ENCODE assay signal across 18 cellular contexts in genomic region chr18:48582946-48583345, GRCh38. TPM values are rescaled to one million over a fixed set of nuclear protein-coding genes. Genes with fewer than 3 reads are reported as not detected.
DNase-seq lines count a peak whose midpoint lies in the region; ATAC-seq and TF ChIP-seq lines count a peak whose summit lies in the region.
"Had no signal": no experiment of that assay in that cellular context is flagged by ENCODE, and none has a peak within 500 bp of the region (broad histone marks: within the 10 kb centered on the region; RNA-seq: fewer than 3 reads in every experiment).

No MANE protein-coding gene starts in this region.

- H3K9ac ChIP-seq in neural progenitor cell, result no peak overlapping the region
- H3K9ac ChIP-seq in subcutaneous abdominal adipose tissue (ENCODE audit: low read length in 5 of 5), result no peak overlapping the region

- BruUV-seq in PC-9 (replicated peaks; lab: Mats Ljungman, UMichigan), result no TSS peak

- peaks cover 10% of the 10 kb centered on the region for H3K4me1 ChIP-seq in neural progenitor cell
- H3K4me1 ChIP-seq in subcutaneous abdominal adipose tissue (ENCODE audit: control insufficient read depth in 5 of 5, insufficient read depth in 5 of 5, low read length in 5 of 5), result peaks cover 5 to 33% (median 24%) of the 10 kb centered on the region in 5 donors
- H3K4me1 ChIP-seq in PC-9 (replicated peaks; ENCODE audit: insufficient read depth), result no peaks in the 10 kb centered on the region
- peaks cover 0 to 15% (median 0%) of the 10 kb centered on the region in 3 donors for H3K4me1 ChIP-seq in esophagus squamous epithelium

- ATAC-seq in GM21737 (IDR thresholded peaks at IDR 0.05; ENCODE audit: unreplicated experiment), result no peak
- ATAC-seq: A549, GM23338 had no signal

- CTCF ChIA-PET in PC-9 (lab: Charles Lee), result no interaction called here

- H3K27me3 ChIP-seq in neural progenitor cell (no peaks in the 10 kb centered on the region), subcutaneous abdominal adipose tissue (ENCODE audit: control insufficient read depth in 5 of 5, insufficient read depth in 4 of 5, low read length in 5 of 5) (no peaks in the 10 kb centered on the region), PC-9 (ENCODE audit: insufficient read depth, low read depth) (no peaks in the 10 kb centered on the region), esophagus squamous epithelium (no peaks in the 10 kb centered on the region)

- H3K79me2 ChIP-seq in neural progenitor cell (ENCODE audit: low read depth) (peaks cover 5% of the 10 kb centered on the region), PC-9 (ENCODE audit: low read depth) (no peaks in the 10 kb centered on the region)

- TF ChIP-seq POLR2A in esophagus squamous epithelium (IDR thresholded peaks at IDR 0.05), result no peak

- H3K9me3 ChIP-seq in neural progenitor cell (ENCODE audit: low read depth) (no peaks in the 10 kb centered on the region), subcutaneous abdominal adipose tissue (ENCODE audit: control insufficient read depth in 5 of 5, low read length in 5 of 5) (no peaks in the 10 kb centered on the region), PC-9 (ENCODE audit: insufficient read depth, low read depth) (no peaks in the 10 kb centered on the region), esophagus squamous epithelium (no peaks in the 10 kb centered on the region)

- POLR2A ChIA-PET in PC-9 (lab: Charles Lee; ENCODE audit: unreplicated experiment), result no interaction called here

- WGBS in esophagus squamous epithelium, 2 donors, result 81 to 83% methylated on average over 1 to 2 of the region's 2 CpGs

- peak overlapping the region; percentile 39; the same call in 1 of the 2 replicates for H3K27ac Mint-ChIP-seq in HFFc6
- H3K27ac Mint-ChIP-seq in neural progenitor cell, result peak overlapping the region; percentile 24
- H3K27ac Mint-ChIP-seq: CD4-positive, alpha-beta memory T cell; GM23338; IgD-negative memory B cell had no signal

- H3K27ac ChIP-seq in cingulate gyrus (ENCODE audit: low read depth, low read length), result peak overlapping the region; percentile 31
- H3K27ac ChIP-seq in neural progenitor cell, result no peak overlapping the region
- H3K27ac ChIP-seq in subcutaneous abdominal adipose tissue (ENCODE audit: low read depth, low read length), result peak overlapping the region; percentile 67
- H3K27ac ChIP-seq in PC-9, result no peak overlapping the region
- no peak overlapping the region for H3K27ac ChIP-seq in esophagus squamous epithelium
- H3K27ac ChIP-seq: 22Rv1, A549 had no signal

- peaks cover 9% of the 10 kb centered on the region for H3K36me3 Mint-ChIP-seq in HFFc6 (ENCODE audit: low read depth)
- peaks cover 3% of the 10 kb centered on the region for H3K36me3 Mint-ChIP-seq in neural progenitor cell

- no peaks in the 10 kb centered on the region for H3K9me3 Mint-ChIP-seq in HFFc6
- peaks cover 7% of the 10 kb centered on the region for H3K9me3 Mint-ChIP-seq in neural progenitor cell
- H3K9me3 Mint-ChIP-seq: GM23338 had no signal

- H3K4me2 ChIP-seq in neural progenitor cell, result no peak overlapping the region
- H3K4me2 ChIP-seq in PC-9, result no peak overlapping the region
- H3K4me2 ChIP-seq: A549, GM23338 had no signal

- no peaks in the 10 kb centered on the region for H3F3A ChIP-seq in neural progenitor cell (ENCODE audit: low read depth)
- H3F3A ChIP-seq in PC-9 (ENCODE audit: insufficient read depth, low read depth), result no peaks in the 10 kb centered on the region

- H2AFZ ChIP-seq in neural progenitor cell (replicated peaks) (no peak overlapping the region), PC-9 (no peak overlapping the region)
- H2AFZ ChIP-seq: GM23338 had no signal

- DNase-seq in HFFc6 (no peak), neural progenitor cell (ENCODE audit: low spot score) (no peak), PC-9 (no peak), C1 segment of cervical spinal cord (lab: John Stamatoyannopoulos, UW) (no peak), esophagus squamous epithelium (lab: John Stamatoyannopoulos, UW) (no peak)
- DNase-seq: AML-193; CD4-positive, alpha-beta memory T cell; DMS 273 treated with DMSO at 0.1 percent for 48 hours; DMS53; HCEC 1CT had no signal

- no peaks in the 10 kb centered on the region for H3K9me2 ChIP-seq in PC-9 (ENCODE audit: insufficient read depth)

- H4K20me1 ChIP-seq in neural progenitor cell (ENCODE audit: low read depth), result peaks cover 3% of the 10 kb centered on the region
- H4K20me1 ChIP-seq in PC-9 (ENCODE audit: insufficient read depth), result no peaks in the 10 kb centered on the region

- H3K4me3 Mint-ChIP-seq in HFFc6 (no peak overlapping the region), neural progenitor cell (no peak overlapping the region)
- H3K4me3 Mint-ChIP-seq: CD14-positive monocyte, GM23338, IgD-negative memory B cell had no signal

- H3K4me3 ChIP-seq in neural progenitor cell (no peak overlapping the region), subcutaneous abdominal adipose tissue (ENCODE audit: low read depth in 1 of 5, low read length in 5 of 5) (no peak overlapping the region), PC-9 (no peak overlapping the region), esophagus squamous epithelium (no peak overlapping the region)
- H3K4me3 ChIP-seq: A549, GM23338 had no signal

- H3K36me3 ChIP-seq in neural progenitor cell, result no peaks in the 10 kb centered on the region
- peaks cover 0 to 2% (median 0%) of the 10 kb centered on the region in 5 donors for H3K36me3 ChIP-seq in subcutaneous abdominal adipose tissue (ENCODE audit: control insufficient read depth in 5 of 5, insufficient read depth in 5 of 5, low read length in 5 of 5)
- H3K36me3 ChIP-seq in PC-9 (ENCODE audit: low read depth), result no peaks in the 10 kb centered on the region
- H3K36me3 ChIP-seq in esophagus squamous epithelium, result no peaks in the 10 kb centered on the region

- no peak for TF ChIP-seq CTCF in HFFc6 (IDR thresholded peaks at IDR 0.05)
- no peak for TF ChIP-seq CTCF in neural progenitor cell (IDR thresholded peaks at IDR 0.05)
- TF ChIP-seq CTCF in PC-9 (conservative IDR thresholded peaks at IDR 0.05), result no peak
- TF ChIP-seq CTCF in esophagus squamous epithelium (IDR thresholded peaks at IDR 0.05), result no peak

- peaks cover 2% of the 10 kb centered on the region for H3K27me3 Mint-ChIP-seq in HFFc6 (ENCODE audit: insufficient read depth)
- peaks cover 5% of the 10 kb centered on the region for H3K27me3 Mint-ChIP-seq in neural progenitor cell (ENCODE audit: insufficient read depth, low read depth)
- H3K27me3 Mint-ChIP-seq: CD4-positive, alpha-beta memory T cell had no signal

- H3K4me1 Mint-ChIP-seq in HFFc6 (ENCODE audit: low read depth) (peaks cover 64% of the 10 kb centered on the region), neural progenitor cell (peaks cover 28% of the 10 kb centered on the region)
- H3K4me1 Mint-ChIP-seq: CD14-positive monocyte; CD4-positive, alpha-beta memory T cell had no signal

- intact Hi-C loops in PC-9 (cut with micrococcal nuclease; ENCODE audit: unreplicated experiment), result no loop called here
- intact Hi-C loops in esophagus squamous epithelium (cut with DNase I), result no loop called here

RNA-seq across cellular contexts. Expression of gene CTIF, which starts 44.1 kb away (rescaled TPM):
- 100 to 1,000 TPM in 1 of 6 experiments, 10 to 100 TPM in 5; 77.6 to 100 (median 79.2) TPM for total RNA-seq in HFFc6 (2021; fragmentation: NEBNext Ultra II Directional; extraction: Animal tissue kit (Norgen Biotek cat#: 25700))
- total RNA-seq in neural progenitor cell (ENCODE audit: low replicate concordance), result 14.7 and 17.6 TPM in 2 replicates
- 17.0 and 26.2 TPM in 2 replicates for total RNA-seq in PC-9 (2021)
- total RNA-seq in esophagus squamous epithelium, result 10 to 100 TPM in 2 of 4 donors, 1 to 10 TPM in 2; 4.7 to 24.2 (median 10.2) TPM

Comparison
In these comparisons a context has a peak if more than half of its experiments do, and no peak if none do; other contexts are left out.
1. H3K27ac ChIP-seq: peak in cingulate gyrus (single experiment) and subcutaneous abdominal adipose tissue (single experiment); none in neural progenitor cell (single experiment), PC-9 (single experiment) and esophagus squamous epithelium (0 of 4).